In genomic region chr1:28114844-28115243, GRCh38 we compare ENCODE assay signal across 25 cellular contexts. TPM values are rescaled to one million over a fixed set of nuclear protein-coding genes. Genes with fewer than 3 reads are reported as not detected.
DNase-seq lines count a peak whose midpoint lies in the region; ATAC-seq and TF ChIP-seq lines count a peak whose summit lies in the region.
"Had no signal": no experiment of that assay in that cellular context is flagged by ENCODE, and none has a peak within 500 bp of the region (broad histone marks: within the 10 kb centered on the region; RNA-seq: fewer than 3 reads in every experiment).

No MANE protein-coding gene starts in this region.

- intact Hi-C loops in natural killer cell (cut with micrococcal nuclease), result no loop called here

- peak overlapping the region; percentile 80 for H2AFZ ChIP-seq in Loucy (ENCODE audit: low read length)

- no peak overlapping the region for H3K27ac ChIP-seq in WERI-Rb-1
- H3K27ac ChIP-seq: uterus had no signal

- peaks cover 16% of the 10 kb centered on the region for H3K4me1 ChIP-seq in Loucy (ENCODE audit: insufficient read depth, low read length, poor library complexity, severe bottlenecking)
- H3K4me1 ChIP-seq: body of pancreas, pancreas, uterus had no signal

- no peaks in the 10 kb centered on the region for H4K20me1 ChIP-seq in Loucy (ENCODE audit: insufficient read depth, low read length, poor library complexity, severe bottlenecking)

- H3K9me3 ChIP-seq in Loucy (ENCODE audit: insufficient read depth, low read depth, low read length) (no peaks in the 10 kb centered on the region), WERI-Rb-1 (ENCODE audit: severe bottlenecking) (no peaks in the 10 kb centered on the region)
- H3K9me3 ChIP-seq: body of pancreas, left lung, pancreas, uterus had no signal

- H3K9me2 ChIP-seq in Loucy (replicated peaks; ENCODE audit: low read depth, low read length), result no peaks in the 10 kb centered on the region

- H3K4me2 ChIP-seq in Loucy (ENCODE audit: low read depth, low read length, poor library complexity, severe bottlenecking), result peak overlapping the region; percentile 47

- peak overlapping the region; percentile 9 for H3K4me3 ChIP-seq in Loucy (ENCODE audit: low read length, poor library complexity, severe bottlenecking)
- no peak overlapping the region for H3K4me3 ChIP-seq in WERI-Rb-1 (ENCODE audit: low read depth, low read length)
- H3K4me3 ChIP-seq: body of pancreas, left lung, pancreas, uterus had no signal

- no peaks in the 10 kb centered on the region for H3K27me3 ChIP-seq in Loucy (ENCODE audit: insufficient read depth, low read length, poor library complexity, severe bottlenecking)
- no peaks in the 10 kb centered on the region for H3K27me3 ChIP-seq in WERI-Rb-1 (ENCODE audit: insufficient read depth, low read depth, severe bottlenecking)
- H3K27me3 ChIP-seq: body of pancreas, left lung, pancreas, uterus had no signal

- DNase-seq in T-helper 1 cell (no peak), natural killer cell (no peak), WERI-Rb-1 (no peak)
- no peak for DNase-seq in stimulated activated CD4-positive, alpha-beta T cell treated with anti-CD3 and anti-CD28 coated beads, Interleukin-4, amount 100 ng/mL, for 24 hours
- DNase-seq: 8988T; DMS79; foreskin fibroblast; H9; Karpas-422; NCI-H1694; NCI-H748 treated with DMSO at 0.1 percent for 48 hours; stimulated activated naive CD4-positive, alpha-beta T cell; SW 1271; uterus had no signal

- peaks cover 20% of the 10 kb centered on the region for H3K27me3 Mint-ChIP-seq in T-helper 1 cell treated with Interleukin-12 subunit alpha and Interleukin-12 subunit beta and Interleukin-4 antibody, amounts not matched to agents 30 μg/mL and 1 μg/mL, for 36 hours (ENCODE audit: low read depth)
- H3K27me3 Mint-ChIP-seq in activated T-helper 17 cell treated with anti-CD3 and anti-CD28 coated beads, Interleukin-2, amount 50 U/mL, for 72 hours, result peaks cover 3% of the 10 kb centered on the region
- no peaks in the 10 kb centered on the region for H3K27me3 Mint-ChIP-seq in natural killer cell (ENCODE audit: low read depth in 2 of 2)
- H3K27me3 Mint-ChIP-seq: central memory CD8-positive, alpha-beta T cell had no signal

- no peaks in the 10 kb centered on the region for H3K36me3 ChIP-seq in Loucy (ENCODE audit: insufficient read depth, low read length)
- H3K36me3 ChIP-seq in WERI-Rb-1, result no peaks in the 10 kb centered on the region
- H3K36me3 ChIP-seq: left lung, pancreas, uterus had no signal

- peaks cover 31% of the 10 kb centered on the region for H3K4me1 Mint-ChIP-seq in T-helper 1 cell treated with Interleukin-12 subunit alpha and Interleukin-12 subunit beta and Interleukin-4 antibody, amounts not matched to agents 30 μg/mL and 1 μg/mL, for 36 hours (ENCODE audit: low read depth)
- H3K4me1 Mint-ChIP-seq in activated T-helper 17 cell treated with anti-CD3 and anti-CD28 coated beads, Interleukin-2, amount 50 U/mL, for 72 hours, result peaks cover 14% of the 10 kb centered on the region
- peaks cover 18 to 19% of the 10 kb centered on the region in 2 donors for H3K4me1 Mint-ChIP-seq in natural killer cell
- H3K4me1 Mint-ChIP-seq: H9, neural crest cell had no signal

- peaks cover 5% of the 10 kb centered on the region for H3K36me3 Mint-ChIP-seq in T-helper 1 cell treated with Interleukin-12 subunit alpha and Interleukin-12 subunit beta and Interleukin-4 antibody, amounts not matched to agents 30 μg/mL and 1 μg/mL, for 36 hours (ENCODE audit: low read depth)
- H3K36me3 Mint-ChIP-seq in activated T-helper 17 cell treated with anti-CD3 and anti-CD28 coated beads, Interleukin-2, amount 50 U/mL, for 72 hours (ENCODE audit: low read depth), result no peaks in the 10 kb centered on the region
- H3K36me3 Mint-ChIP-seq in natural killer cell, result no peaks in the 10 kb centered on the region

- H3K27ac Mint-ChIP-seq in T-helper 1 cell treated with Interleukin-12 subunit alpha and Interleukin-12 subunit beta and Interleukin-4 antibody, amounts not matched to agents 30 μg/mL and 1 μg/mL, for 36 hours, result peak overlapping the region; percentile 53
- H3K27ac Mint-ChIP-seq in activated T-helper 17 cell treated with anti-CD3 and anti-CD28 coated beads, Interleukin-2, amount 50 U/mL, for 72 hours, result no peak overlapping the region
- H3K27ac Mint-ChIP-seq in natural killer cell, result peak overlapping the region; percentile 83

- H3F3A ChIP-seq in Loucy (ENCODE audit: low read depth), result no peaks in the 10 kb centered on the region

- no peak for TF ChIP-seq CTCF in Loucy (conservative IDR thresholded peaks at IDR 0.05; ENCODE audit: low read length)
- TF ChIP-seq CTCF in natural killer cell (IDR thresholded peaks at IDR 0.05), result no peak
- no peak for TF ChIP-seq CTCF in WERI-Rb-1 (IDR thresholded peaks at IDR 0.05; ENCODE audit: low read depth, low read length)

- H3K4me3 Mint-ChIP-seq in T-helper 1 cell treated with Interleukin-12 subunit alpha and Interleukin-12 subunit beta and Interleukin-4 antibody, amounts not matched to agents 30 μg/mL and 1 μg/mL, for 36 hours, result no peak overlapping the region
- peak overlapping the region; percentile 16 for H3K4me3 Mint-ChIP-seq in activated T-helper 17 cell treated with anti-CD3 and anti-CD28 coated beads, Interleukin-2, amount 50 U/mL, for 72 hours
- H3K4me3 Mint-ChIP-seq in natural killer cell, result peak overlapping the region; percentile 69
- H3K4me3 Mint-ChIP-seq: central memory CD8-positive, alpha-beta T cell; H9; neural crest cell had no signal

- peak overlapping the region; percentile 21 for H3K9ac ChIP-seq in Loucy (ENCODE audit: low read depth, low read length, poor library complexity, severe bottlenecking)

- ATAC-seq in activated T-helper 17 cell treated with anti-CD3 and anti-CD28 coated beads, Interleukin-2, amount 50 U/mL, for 72 hours (replicated peaks), result no peak
- ATAC-seq in natural killer cell (peak; percentile 6 to 53 (median 25)), GM19324 (IDR thresholded peaks at IDR 0.05; ENCODE audit: low FRiP score, unreplicated experiment) (no peak)
- ATAC-seq: body of pancreas, esophagus mucosa, HepG2 had no signal

- no peaks in the 10 kb centered on the region for H3K79me2 ChIP-seq in Loucy (ENCODE audit: insufficient read depth, low read length)

- H3K9me3 Mint-ChIP-seq in T-helper 1 cell treated with Interleukin-12 subunit alpha and Interleukin-12 subunit beta and Interleukin-4 antibody, amounts not matched to agents 30 μg/mL and 1 μg/mL, for 36 hours, result no peaks in the 10 kb centered on the region
- no peaks in the 10 kb centered on the region for H3K9me3 Mint-ChIP-seq in activated T-helper 17 cell treated with anti-CD3 and anti-CD28 coated beads, Interleukin-2, amount 50 U/mL, for 72 hours
- no peaks in the 10 kb centered on the region for H3K9me3 Mint-ChIP-seq in natural killer cell
- H3K9me3 Mint-ChIP-seq: H9 had no signal

RNA-seq across cellular contexts. Expression of gene EYA3, which starts 26.4 kb away (rescaled TPM):
- 10 to 100 TPM; 33.7 to 40.8 TPM for total RNA-seq in activated T-helper 17 cell treated with anti-CD3 and anti-CD28 coated beads, Interleukin-2, amount 50 U/mL, for 72 hours
- 10 to 100 TPM; 17.7 to 25.2 (median 19.1) TPM for total RNA-seq in natural killer cell

Comparison
In these comparisons a context has a peak if more than half of its experiments do, and no peak if none do; other contexts are left out.
1. ATAC-seq: peak in natural killer cell (3 of 3); none in activated T-helper 17 cell treated with anti-CD3 and anti-CD28 coated beads, Interleukin-2, amount 50 U/mL, for 72 hours (single experiment) and GM19324 (single experiment).